Comparison of ENCODE assay signal across 26 cellular contexts in the genomic region with DNA sequence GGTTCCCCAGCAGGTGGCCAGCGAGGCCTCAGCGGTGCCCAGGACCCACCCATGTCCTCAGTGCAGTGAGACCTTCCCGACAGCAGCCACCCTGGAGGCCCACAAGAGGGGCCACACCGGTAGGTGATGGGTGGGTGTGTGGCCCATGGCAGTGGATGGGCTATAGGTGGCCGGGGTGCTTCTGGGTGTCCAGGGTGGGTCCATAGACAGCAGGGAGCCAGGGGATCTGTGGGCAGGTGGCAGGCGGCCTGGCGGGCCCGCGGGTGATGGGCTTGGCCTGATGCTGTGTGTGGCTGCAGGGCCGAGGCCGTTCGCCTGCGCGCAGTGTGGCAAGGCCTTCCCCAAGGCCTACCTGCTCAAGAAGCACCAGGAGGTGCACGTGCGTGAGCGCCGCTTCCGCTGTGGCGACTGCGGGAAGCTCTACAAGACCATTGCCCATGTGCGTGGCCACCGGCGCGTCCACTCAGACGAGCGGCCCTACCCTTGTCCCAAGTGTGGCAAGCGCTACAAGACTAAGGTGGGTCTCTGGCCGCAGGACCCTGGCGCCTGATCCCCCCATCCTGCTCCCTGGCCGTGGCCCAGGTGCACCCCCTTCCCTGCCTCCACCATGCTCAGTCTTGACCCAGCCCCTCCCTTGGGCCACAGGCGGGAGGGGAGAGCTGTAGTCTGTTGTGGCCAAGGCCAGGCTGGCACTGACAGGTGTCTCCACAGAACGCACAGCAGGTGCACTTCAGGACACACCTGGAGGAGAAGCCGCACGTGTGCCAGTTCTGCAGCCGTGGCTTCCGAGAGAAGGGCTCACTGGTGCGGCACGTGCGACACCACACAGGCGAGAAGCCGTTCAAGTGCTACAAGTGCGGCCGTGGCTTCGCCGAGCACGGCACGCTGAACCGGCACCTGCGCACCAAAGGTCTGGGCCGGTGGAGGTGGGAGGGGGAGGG. TPM values are rescaled to one million over a fixed set of nuclear protein-coding genes. Genes with fewer than 3 reads are reported as not detected.
DNase-seq lines count a peak whose midpoint lies in the region; ATAC-seq, FAIRE-seq and TF ChIP-seq lines count a peak whose summit lies in the region.
"Had no signal": no experiment of that assay in that cellular context is flagged by ENCODE, and none has a peak within 500 bp of the region (broad histone marks: within the 10 kb centered on the region; RNA-seq: fewer than 3 reads in every experiment).

No MANE protein-coding gene starts in this region.

- no peak for FAIRE-seq in HepG2 (lab: Jason Lieb, UNC)
- FAIRE-seq: HTR-8/SVneo had no signal

- no peak for TF ChIP-seq RAD21 in HepG2 (CRISPR knock-in tag; IDR thresholded peaks at IDR 0.05)

- TF ChIP-seq CTCF in HFFc6 (IDR thresholded peaks at IDR 0.05) = peak; percentile 34
- no peak for TF ChIP-seq CTCF in HepG2 (CRISPR knock-in tag; IDR thresholded peaks at IDR 0.05)
- TF ChIP-seq CTCF in omental fat pad (IDR thresholded peaks at IDR 0.05) = no peak

- no peak overlapping the region for H2AFZ ChIP-seq in HepG2 (ENCODE audit: low read length)

- no peaks in the 10 kb centered on the region for H3K79me2 ChIP-seq in HepG2 (ENCODE audit: insufficient read depth, low read length)

- in situ Hi-C loops in HepG2 (cut with HindIII; ENCODE audit: extremely low pct_ligation_motif_present, low pct_unique_long_range_greater_than_20kb) = no loop called here

- H3K27me3 Mint-ChIP-seq in HFFc6 (ENCODE audit: insufficient read depth) = no peaks in the 10 kb centered on the region; the same call in none of the 2 replicates

- H3K9ac ChIP-seq in HepG2 (ENCODE audit: insufficient read depth, low read depth, low read length) = no peak overlapping the region

- peaks cover 4% of the 10 kb centered on the region; the same call in 1 of the 2 replicates for H3K36me3 Mint-ChIP-seq in HFFc6 (ENCODE audit: low read depth)
- H3K36me3 Mint-ChIP-seq: natural killer cell treated with Interleukin-12 subunit alpha and Interleukin-12 subunit beta and Interleukin-15 and Interleukin-18, amount 100 ng/mL, for 72 hours had no signal

- H3K27ac ChIP-seq in HepG2 (ENCODE audit: extremely low read length, insufficient read depth, low read length) = no peak overlapping the region
- H3K27ac ChIP-seq: cardiac muscle cell had no signal

- POLR2A ChIA-PET in HepG2 (lab: Yijun Ruan, JAX) = no interaction called here

- H3K4me2 ChIP-seq in HepG2 (ENCODE audit: low read depth, low read length) = no peak overlapping the region

- H3K4me3 Mint-ChIP-seq in HFFc6 = no peak overlapping the region
- H3K4me3 Mint-ChIP-seq: B cell; natural killer cell treated with Interleukin-12 subunit alpha and Interleukin-12 subunit beta and Interleukin-15 and Interleukin-18, amount 100 ng/mL, for 72 hours; stimulated activated naive CD8-positive, alpha-beta T cell treated with anti-CD3 and anti-CD28 coated beads, Interleukin-15, Interleukin-2, amounts not matched to agents 100 ng/mL and 50 ng/mL, for 24 hours; T-cell had no signal

- no peak overlapping the region for H3K27ac Mint-ChIP-seq in HFFc6
- H3K27ac Mint-ChIP-seq: B cell; natural killer cell treated with Interleukin-12 subunit alpha and Interleukin-12 subunit beta and Interleukin-15 and Interleukin-18, amount 100 ng/mL, for 72 hours; stimulated activated naive CD8-positive, alpha-beta T cell treated with anti-CD3 and anti-CD28 coated beads, Interleukin-15, Interleukin-2, amounts not matched to agents 100 ng/mL and 50 ng/mL, for 24 hours; T-cell had no signal

- H4K20me1 ChIP-seq in HepG2 (ENCODE audit: insufficient read depth, low read length) = 0 out of 2 replicates have a peak, but pooled peaks cover 2% of the 10 kb centered on the region

- CTCF ChIA-PET in HepG2 (lab: Yijun Ruan, JAX; ENCODE audit: low intra/inter-chr PET ratio, low total read pairs) = no interaction called here

- peaks cover 15 to 30% of the 10 kb centered on the region in 2 experiments; a peak in 4 of 5 replicates for H3K36me3 ChIP-seq in HepG2 (replicated peaks in 1 of 2; ENCODE audit: control insufficient read depth in 1 of 2, insufficient read depth in 2 of 2, low read length in 2 of 2)

- intact Hi-C loops in HepG2 (cut with micrococcal nuclease; ENCODE audit: unreplicated experiment) = no loop called here

- no peaks in the 10 kb centered on the region for H3K9me3 Mint-ChIP-seq in HFFc6
- H3K9me3 Mint-ChIP-seq: natural killer cell treated with Interleukin-12 subunit alpha and Interleukin-12 subunit beta and Interleukin-15 and Interleukin-18, amount 100 ng/mL, for 72 hours; stimulated activated naive CD8-positive, alpha-beta T cell treated with anti-CD3 and anti-CD28 coated beads, Interleukin-15, Interleukin-2, amounts not matched to agents 100 ng/mL and 50 ng/mL, for 24 hours; T-cell had no signal

- no TSS peak for BruUV-seq in HepG2 (replicated peaks; lab: Mats Ljungman, UMichigan)

- no peaks in the 10 kb centered on the region for H3K27me3 ChIP-seq in HepG2 (ENCODE audit: control insufficient read depth in 1 of 2, insufficient read depth in 2 of 2, low read length in 2 of 2)

- no peaks in the 10 kb centered on the region for H3K9me3 ChIP-seq in HepG2 (ENCODE audit: low read length)

- WGBS in HepG2 (ENCODE audit: low lambda C conversion rate) = 100% methylated on average over 16 of the region's 51 CpGs

- TF ChIP-seq POLR2A in HepG2 (IDR thresholded peaks at IDR 0.05; ENCODE audit: insufficient read depth in 1 of 2, low read depth in 2 of 2, low read length in 2 of 2) (peak in 1 of 2 experiments; percentile 21; a peak in 1 of 4 replicates), GM18505 (IDR thresholded peaks at IDR 0.05; ENCODE audit: borderline replicate concordance, extremely low read depth, insufficient read depth, insufficient read length) (no peak)

- DNase-seq in DMS153 (lab: John Stamatoyannopoulos, UW) (peak; percentile 73), DMS153 treated with DMSO at 0.1 percent for 48 hours (lab: John Stamatoyannopoulos, UW; ENCODE audit: unreplicated experiment) (no peak), HFFc6 (no peak), NCI-H69 (lab: John Stamatoyannopoulos, UW) (peak; percentile 44), HepG2 (ENCODE audit: low spot score) (no peak), hepatic stellate cell (ENCODE audit: low spot score) (no peak), omental fat pad (ENCODE audit: low spot score) (no peak)
- DNase-seq: 8988T; activated CD4-positive, alpha-beta T cell treated with anti-CD3 and anti-CD28 coated beads for 48 hours; activated gamma-delta T cell treated with Interleukin-2 at 50 U/mL for 16 hours; foreskin fibroblast; Kasumi-1; mesenchymal stem cell; NCI-H1092; NCI-H446 treated with DMSO at 0.1 percent for 48 hours; posterior cingulate gyrus; SHP77; stimulated activated CD4-positive, alpha-beta T cell treated with anti-CD3 and anti-CD28 coated beads, Interleukin-1b, Interleukin-23, amount 100 ng/mL, for 48 hours; T-cell; trophoblast cell had no signal

- H3K4me3 ChIP-seq in HepG2 (replicated peaks in 1 of 3; ENCODE audit: insufficient read depth in 1 of 3, low read depth in 2 of 3, low read length in 3 of 3) = no peak overlapping the region
- H3K4me3 ChIP-seq: cardiac muscle cell had no signal

- TF ChIP-seq EP300 in HepG2 (IDR thresholded peaks at IDR 0.05; ENCODE audit: low read depth in 2 of 2, low read length in 2 of 2) (no peak), HepG2 (CRISPR knock-in tag; IDR thresholded peaks at IDR 0.05; ENCODE audit: borderline replicate concordance) (no peak)

- H3K4me1 Mint-ChIP-seq in HFFc6 (ENCODE audit: low read depth) = no peaks in the 10 kb centered on the region
- H3K4me1 Mint-ChIP-seq: B cell had no signal

- peaks cover 25% of the 10 kb centered on the region for H3K4me1 ChIP-seq in HepG2 (ENCODE audit: insufficient read depth, low read length)

- ATAC-seq in HepG2 (peak; percentile 1; the same call in 2 of the 3 replicates), omental fat pad (ENCODE audit: low FRiP score) (no peak), GM18505 (IDR thresholded peaks at IDR 0.05; ENCODE audit: unreplicated experiment) (no peak)
- ATAC-seq: natural killer cell treated with Interleukin-12 subunit alpha and Interleukin-12 subunit beta and Interleukin-15 and Interleukin-18, amount 100 ng/mL, for 72 hours; T-cell had no signal

RNA-seq across cellular contexts. Expression of a gene that starts 2.1 kb away (rescaled TPM):
- total RNA-seq in HFFc6 (2021; fragmentation: NEBNext Ultra II Directional; extraction: Animal tissue kit (Norgen Biotek cat#: 25700)) = 1 to 10 TPM in 4 of 6 experiments, under 1 TPM in 2; 0.82 to 1.5 (median 1.1) TPM
- total RNA-seq in HepG2 (2016; rRNA removed; fragmentation: Illumina TruSeq; extraction: Trizol) (0.11 and 0.44 TPM in 2 replicates), omental fat pad (under 1 TPM in 3 of 4 donors, not detected in 1; 0.63 to 0.93 (median 0.84) TPM)
- 0.18 and 0.30 TPM in 2 replicates for total RNA-seq in HepG2 (2016; cell fraction: cytosol; rRNA removed; fragmentation: Illumina TruSeq; extraction: Trizol; ENCODE audit: low read depth)
- total RNA-seq in HepG2 (2016; cell fraction: insoluble cytoplasmic fraction; rRNA removed; fragmentation: Illumina TruSeq; extraction: Trizol) = 0.45 TPM in 1 of 2 replicates, not detected in the other
- 0.09 and 0.24 TPM in 2 replicates for total RNA-seq in HepG2 (2016; cell fraction: membrane; rRNA removed; fragmentation: Illumina TruSeq; extraction: Trizol)
- total RNA-seq in HepG2 (2016; cell fraction: nucleus; rRNA removed; fragmentation: Illumina TruSeq; extraction: Trizol) = 0.65 and 0.85 TPM in 2 replicates
- 0.50 and 1.2 TPM in 2 replicates for polyA plus RNA-seq in HepG2 (2011; rRNA removed)
- 0.12 and 0.42 TPM in 2 replicates for polyA plus RNA-seq in HepG2 (2011; cell fraction: cytosol; rRNA removed)
- 11.0 and 14.4 TPM in 2 replicates for polyA plus RNA-seq in HepG2 (2011; cell fraction: nucleus; rRNA removed)
- 0.50 and 0.95 TPM in 2 replicates for polyA plus RNA-seq in HepG2 (2012)
- polyA plus RNA-seq in HepG2 (2016; cell fraction: cytosol; fragmentation: Illumina TruSeq; extraction: Trizol; ENCODE audit: low read depth) = 0.25 and 0.43 TPM in 2 replicates
- polyA plus RNA-seq in HepG2 (2016; cell fraction: insoluble cytoplasmic fraction; fragmentation: Illumina TruSeq; extraction: Trizol; ENCODE audit: low read depth) = not detected in 2 replicates
- 0.29 and 0.42 TPM in 2 replicates for polyA plus RNA-seq in HepG2 (2016; cell fraction: membrane; fragmentation: Illumina TruSeq; extraction: Trizol; ENCODE audit: low read depth)
- 1.3 and 2.4 TPM in 2 replicates for polyA plus RNA-seq in HepG2 (2016; cell fraction: nucleus; fragmentation: Illumina TruSeq; extraction: Trizol; ENCODE audit: insufficient read depth, low read depth)
- polyA minus RNA-seq in HepG2 (2011; rRNA and poly(A)+ RNA removed; ENCODE audit: low replicate concordance) = 0.52 and 1.6 TPM in 2 replicates
- polyA minus RNA-seq in HepG2 (2011; cell fraction: cytosol; rRNA and poly(A)+ RNA removed) = not detected in 2 replicates
- 1.4 and 2.4 TPM in 2 replicates for polyA minus RNA-seq in HepG2 (2011; cell fraction: nucleus; rRNA and poly(A)+ RNA removed)

RNA-seq across cellular contexts. Expression of a gene that starts 10.8 kb away (rescaled TPM):
- 10 to 100 TPM; 15.8 to 19.8 (median 16.7) TPM for total RNA-seq in HFFc6 (2021; fragmentation: NEBNext Ultra II Directional; extraction: Animal tissue kit (Norgen Biotek cat#: 25700))
- total RNA-seq in HepG2 (2016; rRNA removed; fragmentation: Illumina TruSeq; extraction: Trizol) (10.3 and 19.5 TPM in 2 replicates), omental fat pad (10 to 100 TPM; 18.3 to 39.6 (median 25.7) TPM)
- 6.9 and 8.8 TPM in 2 replicates for total RNA-seq in HepG2 (2016; cell fraction: cytosol; rRNA removed; fragmentation: Illumina TruSeq; extraction: Trizol; ENCODE audit: low read depth)
- 8.9 and 20.8 TPM in 2 replicates for total RNA-seq in HepG2 (2016; cell fraction: insoluble cytoplasmic fraction; rRNA removed; fragmentation: Illumina TruSeq; extraction: Trizol)
- total RNA-seq in HepG2 (2016; cell fraction: membrane; rRNA removed; fragmentation: Illumina TruSeq; extraction: Trizol) = 6.0 TPM in 2 replicates
- 24.2 and 28.6 TPM in 2 replicates for total RNA-seq in HepG2 (2016; cell fraction: nucleus; rRNA removed; fragmentation: Illumina TruSeq; extraction: Trizol)
- polyA plus RNA-seq in HepG2 (2011; rRNA removed) = 13.8 and 17.2 TPM in 2 replicates
- 6.1 and 10.8 TPM in 2 replicates for polyA plus RNA-seq in HepG2 (2011; cell fraction: cytosol; rRNA removed)
- 151 and 202 TPM in 2 replicates for polyA plus RNA-seq in HepG2 (2011; cell fraction: nucleus; rRNA removed)
- polyA plus RNA-seq in HepG2 (2012) = 6.8 and 6.9 TPM in 2 replicates
- 3.5 and 3.6 TPM in 2 replicates for polyA plus RNA-seq in HepG2 (2016; cell fraction: cytosol; fragmentation: Illumina TruSeq; extraction: Trizol; ENCODE audit: low read depth)
- polyA plus RNA-seq in HepG2 (2016; cell fraction: insoluble cytoplasmic fraction; fragmentation: Illumina TruSeq; extraction: Trizol; ENCODE audit: low read depth) = 8.4 and 9.9 TPM in 2 replicates
- 4.8 and 5.0 TPM in 2 replicates for polyA plus RNA-seq in HepG2 (2016; cell fraction: membrane; fragmentation: Illumina TruSeq; extraction: Trizol; ENCODE audit: low read depth)
- 55.1 and 57.6 TPM in 2 replicates for polyA plus RNA-seq in HepG2 (2016; cell fraction: nucleus; fragmentation: Illumina TruSeq; extraction: Trizol; ENCODE audit: insufficient read depth, low read depth)
- 14.4 and 15.9 TPM in 2 replicates for polyA minus RNA-seq in HepG2 (2011; rRNA and poly(A)+ RNA removed; ENCODE audit: low replicate concordance)
- 6.6 and 9.1 TPM in 2 replicates for polyA minus RNA-seq in HepG2 (2011; cell fraction: cytosol; rRNA and poly(A)+ RNA removed)
- 18.3 and 20.5 TPM in 2 replicates for polyA minus RNA-seq in HepG2 (2011; cell fraction: nucleus; rRNA and poly(A)+ RNA removed)

RNA-seq across cellular contexts. Expression of a gene that starts 17.2 kb away (rescaled TPM):
- total RNA-seq in HFFc6 (2021; fragmentation: NEBNext Ultra II Directional; extraction: Animal tissue kit (Norgen Biotek cat#: 25700)) = 10 to 100 TPM; 30.3 to 47.8 (median 35.4) TPM
- total RNA-seq in HepG2 (2016; rRNA removed; fragmentation: Illumina TruSeq; extraction: Trizol) (73.8 and 82.0 TPM in 2 replicates), omental fat pad (10 to 100 TPM; 26.2 to 66.5 (median 38.4) TPM)
- 44.2 and 54.8 TPM in 2 replicates for total RNA-seq in HepG2 (2016; cell fraction: cytosol; rRNA removed; fragmentation: Illumina TruSeq; extraction: Trizol; ENCODE audit: low read depth)
- total RNA-seq in HepG2 (2016; cell fraction: insoluble cytoplasmic fraction; rRNA removed; fragmentation: Illumina TruSeq; extraction: Trizol) = 75.0 and 87.4 TPM in 2 replicates
- 72.9 and 79.9 TPM in 2 replicates for total RNA-seq in HepG2 (2016; cell fraction: membrane; rRNA removed; fragmentation: Illumina TruSeq; extraction: Trizol)
- total RNA-seq in HepG2 (2016; cell fraction: nucleus; rRNA removed; fragmentation: Illumina TruSeq; extraction: Trizol) = 36.0 and 44.8 TPM in 2 replicates
- polyA plus RNA-seq in HepG2 (2011; rRNA removed) = 102 and 117 TPM in 2 replicates
- 92.8 and 162 TPM in 2 replicates for polyA plus RNA-seq in HepG2 (2011; cell fraction: cytosol; rRNA removed)
- 91.6 and 93.8 TPM in 2 replicates for polyA plus RNA-seq in HepG2 (2011; cell fraction: nucleus; rRNA removed)
- polyA plus RNA-seq in HepG2 (2012) = 64.9 and 71.4 TPM in 2 replicates
- 65.1 and 77.0 TPM in 2 replicates for polyA plus RNA-seq in HepG2 (2016; cell fraction: cytosol; fragmentation: Illumina TruSeq; extraction: Trizol; ENCODE audit: low read depth)
- polyA plus RNA-seq in HepG2 (2016; cell fraction: insoluble cytoplasmic fraction; fragmentation: Illumina TruSeq; extraction: Trizol; ENCODE audit: low read depth) = 81.7 and 86.2 TPM in 2 replicates
- polyA plus RNA-seq in HepG2 (2016; cell fraction: membrane; fragmentation: Illumina TruSeq; extraction: Trizol; ENCODE audit: low read depth) = 77.8 and 83.0 TPM in 2 replicates
- 91.3 and 94.3 TPM in 2 replicates for polyA plus RNA-seq in HepG2 (2016; cell fraction: nucleus; fragmentation: Illumina TruSeq; extraction: Trizol; ENCODE audit: insufficient read depth, low read depth)
- 56.0 and 57.4 TPM in 2 replicates for polyA minus RNA-seq in HepG2 (2011; rRNA and poly(A)+ RNA removed; ENCODE audit: low replicate concordance)
- 29.4 and 32.4 TPM in 2 replicates for polyA minus RNA-seq in HepG2 (2011; cell fraction: cytosol; rRNA and poly(A)+ RNA removed)
- polyA minus RNA-seq in HepG2 (2011; cell fraction: nucleus; rRNA and poly(A)+ RNA removed) = 20.0 and 23.1 TPM in 2 replicates

RNA-seq across cellular contexts. Expression of a gene that starts 19.5 kb away (rescaled TPM):
- total RNA-seq in HFFc6 (2021; fragmentation: NEBNext Ultra II Directional; extraction: Animal tissue kit (Norgen Biotek cat#: 25700)) = 10 to 100 TPM; 12.8 to 17.8 (median 15.1) TPM
- total RNA-seq in HepG2 (2016; rRNA removed; fragmentation: Illumina TruSeq; extraction: Trizol) = 15.6 and 18.3 TPM in 2 replicates
- 17.4 and 22.1 TPM in 2 replicates for total RNA-seq in HepG2 (2016; cell fraction: cytosol; rRNA removed; fragmentation: Illumina TruSeq; extraction: Trizol; ENCODE audit: low read depth)
- total RNA-seq in HepG2 (2016; cell fraction: insoluble cytoplasmic fraction; rRNA removed; fragmentation: Illumina TruSeq; extraction: Trizol) = 14.6 and 17.3 TPM in 2 replicates
- 19.3 and 24.3 TPM in 2 replicates for total RNA-seq in HepG2 (2016; cell fraction: membrane; rRNA removed; fragmentation: Illumina TruSeq; extraction: Trizol)
- 13.5 and 16.4 TPM in 2 replicates for total RNA-seq in HepG2 (2016; cell fraction: nucleus; rRNA removed; fragmentation: Illumina TruSeq; extraction: Trizol)
- 7.3 and 8.4 TPM in 2 replicates for polyA plus RNA-seq in HepG2 (2011; rRNA removed)
- 4.2 and 9.0 TPM in 2 replicates for polyA plus RNA-seq in HepG2 (2011; cell fraction: cytosol; rRNA removed)
- polyA plus RNA-seq in HepG2 (2011; cell fraction: nucleus; rRNA removed) = 26.9 and 29.4 TPM in 2 replicates
- polyA plus RNA-seq in HepG2 (2012) = 5.8 and 6.7 TPM in 2 replicates
- 28.2 and 33.1 TPM in 2 replicates for polyA plus RNA-seq in HepG2 (2016; cell fraction: cytosol; fragmentation: Illumina TruSeq; extraction: Trizol; ENCODE audit: low read depth)
- 21.0 and 21.9 TPM in 2 replicates for polyA plus RNA-seq in HepG2 (2016; cell fraction: insoluble cytoplasmic fraction; fragmentation: Illumina TruSeq; extraction: Trizol; ENCODE audit: low read depth)
- 24.1 and 25.1 TPM in 2 replicates for polyA plus RNA-seq in HepG2 (2016; cell fraction: membrane; fragmentation: Illumina TruSeq; extraction: Trizol; ENCODE audit: low read depth)
- polyA plus RNA-seq in HepG2 (2016; cell fraction: nucleus; fragmentation: Illumina TruSeq; extraction: Trizol; ENCODE audit: insufficient read depth, low read depth) = 37.7 and 42.5 TPM in 2 replicates
- polyA minus RNA-seq in HepG2 (2011; rRNA and poly(A)+ RNA removed; ENCODE audit: low replicate concordance) = 7.8 and 25.3 TPM in 2 replicates
- 3.1 and 4.7 TPM in 2 replicates for polyA minus RNA-seq in HepG2 (2011; cell fraction: cytosol; rRNA and poly(A)+ RNA removed)
- 6.1 and 8.8 TPM in 2 replicates for polyA minus RNA-seq in HepG2 (2011; cell fraction: nucleus; rRNA and poly(A)+ RNA removed)
- total RNA-seq in omental fat pad = 10 to 100 TPM in 1 of 4 donors, 1 to 10 TPM in 3; 8.1 to 10.4 (median 9.6) TPM

RNA-seq across cellular contexts. Expression of a gene that starts 23.5 kb away (rescaled TPM):
- total RNA-seq in HFFc6 (2021; fragmentation: NEBNext Ultra II Directional; extraction: Animal tissue kit (Norgen Biotek cat#: 25700)) = 1 to 10 TPM; 1.1 to 2.6 (median 1.8) TPM
- total RNA-seq in HepG2 (2016; rRNA removed; fragmentation: Illumina TruSeq; extraction: Trizol) (1.7 and 5.8 TPM in 2 replicates), omental fat pad (10 to 100 TPM in 1 of 4 donors, 1 to 10 TPM in 3; 1.5 to 10.1 (median 4.3) TPM)
- total RNA-seq in HepG2 (2016; cell fraction: cytosol; rRNA removed; fragmentation: Illumina TruSeq; extraction: Trizol; ENCODE audit: low read depth) = 2.2 and 3.3 TPM in 2 replicates
- 1.6 and 6.3 TPM in 2 replicates for total RNA-seq in HepG2 (2016; cell fraction: insoluble cytoplasmic fraction; rRNA removed; fragmentation: Illumina TruSeq; extraction: Trizol)
- total RNA-seq in HepG2 (2016; cell fraction: membrane; rRNA removed; fragmentation: Illumina TruSeq; extraction: Trizol) = 1.4 and 2.7 TPM in 2 replicates
- 5.3 and 6.8 TPM in 2 replicates for total RNA-seq in HepG2 (2016; cell fraction: nucleus; rRNA removed; fragmentation: Illumina TruSeq; extraction: Trizol)
- 1.6 and 2.0 TPM in 2 replicates for polyA plus RNA-seq in HepG2 (2011; rRNA removed)
- 0.71 and 1.3 TPM in 2 replicates for polyA plus RNA-seq in HepG2 (2011; cell fraction: cytosol; rRNA removed)
- polyA plus RNA-seq in HepG2 (2011; cell fraction: nucleus; rRNA removed) = 20.0 and 26.3 TPM in 2 replicates
- 3.3 and 5.8 TPM in 2 replicates for polyA plus RNA-seq in HepG2 (2012)
- 1.9 and 3.4 TPM in 2 replicates for polyA plus RNA-seq in HepG2 (2016; cell fraction: cytosol; fragmentation: Illumina TruSeq; extraction: Trizol; ENCODE audit: low read depth)
- 1.3 and 2.2 TPM in 2 replicates for polyA plus RNA-seq in HepG2 (2016; cell fraction: insoluble cytoplasmic fraction; fragmentation: Illumina TruSeq; extraction: Trizol; ENCODE audit: low read depth)
- polyA plus RNA-seq in HepG2 (2016; cell fraction: membrane; fragmentation: Illumina TruSeq; extraction: Trizol; ENCODE audit: low read depth) = 0.97 and 1.2 TPM in 2 replicates
- polyA plus RNA-seq in HepG2 (2016; cell fraction: nucleus; fragmentation: Illumina TruSeq; extraction: Trizol; ENCODE audit: insufficient read depth, low read depth) = 15.3 and 20.5 TPM in 2 replicates
- polyA minus RNA-seq in HepG2 (2011; rRNA and poly(A)+ RNA removed; ENCODE audit: low replicate concordance) = 0.72 and 4.8 TPM in 2 replicates
- polyA minus RNA-seq in HepG2 (2011; cell fraction: cytosol; rRNA and poly(A)+ RNA removed) = 3.1 TPM in 1 of 2 replicates, not detected in the other
- polyA minus RNA-seq in HepG2 (2011; cell fraction: nucleus; rRNA and poly(A)+ RNA removed) = 3.1 and 8.0 TPM in 2 replicates

Comparison
In these comparisons a context has a peak if more than half of its experiments do, and no peak if none do; other contexts are left out.
1. DNase-seq: peak in DMS153 (single experiment) and NCI-H69 (single experiment); none in DMS153 treated with DMSO at 0.1 percent for 48 hours (single experiment), HFFc6 (single experiment), HepG2 (single experiment), hepatic stellate cell (single experiment) and omental fat pad (single experiment).